In genomic region chr13:36418022-36418805, GRCh38 we compare ENCODE assay signal across 9 cellular contexts. TPM values are rescaled to one million over a fixed set of nuclear protein-coding genes. Genes with fewer than 3 reads are reported as not detected.
A peak's percentile ranks its signal among the peaks of the same experiment; 100 is the strongest.
DNase-seq lines count a peak whose midpoint lies in the region; ATAC-seq and TF ChIP-seq lines count a peak whose summit lies in the region.
"Had no signal": no experiment of that assay in that cellular context is flagged by ENCODE, and none has a peak within 500 bp of the region (broad histone marks: within the 10 kb centered on the region; RNA-seq: fewer than 3 reads in every experiment).

No MANE protein-coding gene starts in this region.

- H3K27ac ChIP-seq in AG04450 (ENCODE audit: low read depth, low read length) (no peak overlapping the region), testis (no peak overlapping the region)

- intact Hi-C loops in testis (cut with DNase I; ENCODE audit: low total_unique reads), result no loop called here

- no peaks in the 10 kb centered on the region for H3K4me1 ChIP-seq in testis

- no peaks in the 10 kb centered on the region for H3K27me3 Mint-ChIP-seq in WTC11 (ENCODE audit: low read depth)
- H3K27me3 Mint-ChIP-seq in memory B cell, result peaks cover 16% of the 10 kb centered on the region
- H3K27me3 Mint-ChIP-seq in nephron progenitor cell (ENCODE audit: low read depth, poor library complexity), result peaks cover 8% of the 10 kb centered on the region

- no peaks in the 10 kb centered on the region for H3K9me3 ChIP-seq in AG04450 (ENCODE audit: control insufficient read depth, insufficient read depth, low read length)
- H3K9me3 ChIP-seq in testis, result no peaks in the 10 kb centered on the region

- H3K36me3 ChIP-seq in testis (ENCODE audit: low read depth, missing control alignments), result no peaks in the 10 kb centered on the region

- no peak for TF ChIP-seq POLR2A in testis (IDR thresholded peaks at IDR 0.05)

- DNase-seq in AG04450 (ENCODE audit: low read depth, low spot score) (no peak), WTC11 (ENCODE audit: low spot score) (no peak), memory B cell (ENCODE audit: low spot score in 2 of 2) (no peak), hypothalamus (lab: John Stamatoyannopoulos, UW) (no peak), testis (no peak), nephron progenitor cell (no peak)

- no peak for TF ChIP-seq CTCF in AG04450 (IDR thresholded peaks at IDR 0.05; ENCODE audit: low read depth, low read length)
- TF ChIP-seq CTCF in WTC11 (IDR thresholded peaks at IDR 0.05), result no peak
- TF ChIP-seq CTCF in testis (IDR thresholded peaks at IDR 0.05), result no peak
- no peak for TF ChIP-seq CTCF in nephron progenitor cell (IDR thresholded peaks at IDR 0.05)

- peaks cover 27% of the 10 kb centered on the region for H3K9me3 Mint-ChIP-seq in WTC11
- H3K9me3 Mint-ChIP-seq in memory B cell, result peaks cover 4% of the 10 kb centered on the region
- H3K9me3 Mint-ChIP-seq in nephron progenitor cell, result peaks cover 22% of the 10 kb centered on the region

- peaks cover 14% of the 10 kb centered on the region for H3K36me3 Mint-ChIP-seq in WTC11
- no peaks in the 10 kb centered on the region for H3K36me3 Mint-ChIP-seq in memory B cell
- H3K36me3 Mint-ChIP-seq in nephron progenitor cell (ENCODE audit: low read depth), result no peaks in the 10 kb centered on the region
- H3K36me3 Mint-ChIP-seq: brain had no signal

- ATAC-seq in GM19467 (IDR thresholded peaks at IDR 0.05; ENCODE audit: unreplicated experiment) (peak; percentile 87), HG03469 (IDR thresholded peaks at IDR 0.05; ENCODE audit: unreplicated experiment) (peak; percentile 89), WTC11 (peak; percentile 43; the same call in 1 of the 2 replicates), memory B cell (ENCODE audit: low read depth) (no peak)

- H3K4me3 ChIP-seq in AG04450 (ENCODE audit: low read depth, low read length) (peak overlapping the region; percentile 10; the same call in 1 of the 2 replicates), testis (no peak overlapping the region)

- H3K4me3 Mint-ChIP-seq in WTC11 (no peak overlapping the region), memory B cell (no peak overlapping the region), nephron progenitor cell (no peak overlapping the region)

- H3K4me1 Mint-ChIP-seq in WTC11 (peaks cover 9% of the 10 kb centered on the region), memory B cell (peaks cover 14% of the 10 kb centered on the region), nephron progenitor cell (no peaks in the 10 kb centered on the region)

- 47% methylated on average over 9 of the region's 9 CpGs for WGBS in testis, 2 donors

- POLR2A ChIA-PET in AG04450 (lab: Yijun Ruan, JAX), result no interaction called here
- POLR2A ChIA-PET in WTC11 (lab: Charles Lee), result no interaction called here

- H3K27ac Mint-ChIP-seq in WTC11 (no peak overlapping the region; the same call in 1 of the 2 replicates), memory B cell (peak overlapping the region; percentile 9), nephron progenitor cell (no peak overlapping the region)

- CTCF ChIA-PET in AG04450 (lab: Charles Lee), result interaction anchor here (0.6 to 6.7 kb wide), 10 partner anchors 8 to 564 kb away, joined by 3 to 61 read pairs (median 6); no protein-coding TSS in a partner anchor
- CTCF ChIA-PET in WTC11 (lab: Charles Lee), result interaction anchor here (0.9 to 2.9 kb wide), 3 partner anchors 22 to 135 kb away, joined by 4 to 18 read pairs (median 5); no protein-coding TSS in a partner anchor

- H3K27me3 ChIP-seq in AG04450 (ENCODE audit: control insufficient read depth, insufficient read depth, low read length) (no peaks in the 10 kb centered on the region), testis (no peaks in the 10 kb centered on the region)

TF ChIP-seq in WTC11, 78 proteins besides CTCF, POLR2A, EP300 and RAD21 (continues in another document):
- no peak for TF ChIP-seq CDX4 (CRISPR knock-in tag; IDR thresholded peaks at IDR 0.05; ENCODE audit: borderline replicate concordance)
- no peak for TF ChIP-seq ZNF219 (CRISPR knock-in tag; IDR thresholded peaks at IDR 0.05; ENCODE audit: borderline replicate concordance)
- TF ChIP-seq ZNF281 (CRISPR knock-in tag; IDR thresholded peaks at IDR 0.05), result no peak
- no peak for TF ChIP-seq MXD4 (CRISPR knock-in tag; IDR thresholded peaks at IDR 0.05; ENCODE audit: borderline replicate concordance)
- TF ChIP-seq MAX (CRISPR knock-in tag; IDR thresholded peaks at IDR 0.05), result no peak
- TF ChIP-seq ZBTB21 (CRISPR knock-in tag; IDR thresholded peaks at IDR 0.05; ENCODE audit: borderline replicate concordance), result no peak
- TF ChIP-seq AFF4 (CRISPR knock-in tag; IDR thresholded peaks at IDR 0.05; ENCODE audit: borderline replicate concordance), result no peak
- no peak for TF ChIP-seq ZSCAN18 (CRISPR knock-in tag; IDR thresholded peaks at IDR 0.05)

RNA-seq across cellular contexts. Expression of gene CCNA1, which starts 14.1 kb away (rescaled TPM):
- polyA plus RNA-seq in AG04450 (2011; rRNA removed) (not detected in 2 replicates), testis (ENCODE audit: insufficient read depth, low read depth, low replicate concordance) (204 TPM)
- not detected in 2 replicates for polyA minus RNA-seq in AG04450 (2011; rRNA and poly(A)+ RNA removed)
- total RNA-seq in WTC11 (2021) (2.7 to 3.8 TPM (median 3.4 TPM) in 3 replicates), testis (10 to 100 TPM; 48.9 to 58.9 TPM)

Comparison
In these comparisons a context has a peak if more than half of its experiments do, and no peak if none do; other contexts are left out.
1. RNA of gene CCNA1, which starts 14.1 kb away (total RNA-seq): 48.9 to 58.9 TPM in testis; 2.7 to 3.8 TPM in WTC11; every median in the first group is over 10 times any median in the second.